1 cellular context compared by ENCODE assay signal in the genomic region with DNA sequence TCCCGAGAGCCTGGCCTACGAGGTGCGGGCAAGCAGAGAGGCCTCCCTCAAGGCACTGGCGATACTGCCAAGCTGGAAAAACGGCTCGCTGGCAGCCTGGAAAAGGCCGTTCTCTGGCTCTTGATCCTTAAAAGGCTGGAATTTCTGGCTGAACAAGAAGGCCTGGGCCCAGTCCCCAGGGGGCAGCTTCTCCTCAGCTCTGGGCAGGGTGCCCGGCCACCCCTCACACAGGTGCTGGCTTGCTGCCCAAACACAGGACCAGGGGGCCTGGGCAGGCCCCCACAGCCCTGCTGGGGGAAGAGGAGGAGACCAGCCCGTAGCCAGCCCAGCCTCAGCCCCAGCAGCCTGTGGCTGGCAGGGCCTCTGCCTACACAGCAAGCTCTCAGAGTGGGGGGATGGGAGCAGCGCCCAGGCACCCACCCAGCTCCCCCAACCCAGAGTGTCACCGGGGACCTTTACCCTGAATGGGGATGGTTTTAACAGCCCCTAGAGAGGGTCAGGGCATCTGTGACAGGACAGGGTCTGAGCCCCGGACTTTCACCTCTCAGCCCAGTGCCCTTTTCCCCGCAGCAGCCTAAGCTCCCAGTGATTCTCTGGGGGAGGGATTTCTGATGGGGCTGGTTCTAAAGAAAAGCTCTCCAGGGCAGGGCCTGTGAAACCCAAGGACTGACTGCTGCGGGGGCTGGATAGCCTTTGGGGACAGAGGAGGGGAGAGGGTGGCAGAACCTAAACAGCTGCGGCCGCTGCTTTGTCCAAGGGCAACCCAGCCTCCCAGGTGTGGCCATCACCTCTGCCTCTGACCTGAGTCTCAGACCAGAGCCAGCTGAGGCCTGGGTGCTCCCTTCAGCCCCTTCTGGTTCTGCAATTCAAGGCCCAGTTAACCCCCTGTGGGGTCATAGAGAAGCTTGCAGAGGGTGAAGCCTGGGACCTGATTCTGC.
A peak's percentile ranks its signal among the peaks of the same experiment; 100 is the strongest.
TF ChIP-seq lines count a peak whose summit lies in the region.

No MANE protein-coding gene starts in this region.

TF ChIP-seq in HepG2, 621 proteins besides CTCF, POLR2A, EP300 and RAD21 (continued from another document and continues in another):
- TF ChIP-seq FOXK1 (CRISPR knock-in tag; IDR thresholded peaks at IDR 0.05; ENCODE audit: borderline replicate concordance, low read depth) = 0 out of 2 replicates have a peak, but pooled peaks have one; percentile 16
- TF ChIP-seq PHF8 (CRISPR knock-in tag; IDR thresholded peaks at IDR 0.05) = peak; percentile 62
- TF ChIP-seq, protein P1, sequence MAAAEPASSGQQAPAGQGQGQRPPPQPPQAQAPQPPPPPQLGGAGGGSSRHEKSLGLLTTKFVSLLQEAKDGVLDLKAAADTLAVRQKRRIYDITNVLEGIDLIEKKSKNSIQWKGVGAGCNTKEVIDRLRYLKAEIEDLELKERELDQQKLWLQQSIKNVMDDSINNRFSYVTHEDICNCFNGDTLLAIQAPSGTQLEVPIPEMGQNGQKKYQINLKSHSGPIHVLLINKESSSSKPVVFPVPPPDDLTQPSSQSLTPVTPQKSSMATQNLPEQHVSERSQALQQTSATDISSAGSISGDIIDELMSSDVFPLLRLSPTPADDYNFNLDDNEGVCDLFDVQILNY (CRISPR knock-in tag; conservative IDR thresholded peaks at IDR 0.05) = 0 out of 2 replicates have a peak, but pooled peaks have one; percentile 48
- TF ChIP-seq, protein P2, sequence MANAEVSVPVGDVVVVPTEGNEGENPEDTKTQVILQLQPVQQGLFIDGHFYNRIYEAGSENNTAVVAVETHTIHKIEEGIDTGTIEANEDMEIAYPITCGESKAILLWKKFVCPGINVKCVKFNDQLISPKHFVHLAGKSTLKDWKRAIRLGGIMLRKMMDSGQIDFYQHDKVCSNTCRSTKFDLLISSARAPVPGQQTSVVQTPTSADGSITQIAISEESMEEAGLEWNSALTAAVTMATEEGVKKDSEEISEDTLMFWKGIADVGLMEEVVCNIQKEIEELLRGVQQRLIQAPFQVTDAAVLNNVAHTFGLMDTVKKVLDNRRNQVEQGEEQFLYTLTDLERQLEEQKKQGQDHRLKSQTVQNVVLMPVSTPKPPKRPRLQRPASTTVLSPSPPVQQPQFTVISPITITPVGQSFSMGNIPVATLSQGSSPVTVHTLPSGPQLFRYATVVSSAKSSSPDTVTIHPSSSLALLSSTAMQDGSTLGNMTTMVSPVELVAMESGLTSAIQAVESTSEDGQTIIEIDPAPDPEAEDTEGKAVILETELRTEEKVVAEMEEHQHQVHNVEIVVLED (CRISPR knock-in tag; IDR thresholded peaks at IDR 0.05; ENCODE audit: borderline replicate concordance) = no peak
- peak; percentile 18 for TF ChIP-seq IRF2 (CRISPR knock-in tag; IDR thresholded peaks at IDR 0.05)
- TF ChIP-seq HDAC2 (CRISPR knock-in tag; IDR thresholded peaks at IDR 0.05) = peak; percentile 67; the same call in 1 of the 2 replicates
- TF ChIP-seq GLI4 (CRISPR knock-in tag; IDR thresholded peaks at IDR 0.05; ENCODE audit: borderline replicate concordance) = no peak; the same call in 1 of the 2 replicates
- peak; percentile 43 for TF ChIP-seq CREM (IDR thresholded peaks at IDR 0.05)
- TF ChIP-seq CREM (CRISPR knock-in tag; IDR thresholded peaks at IDR 0.05) = no peak
- TF ChIP-seq ZNF780A (CRISPR knock-in tag; IDR thresholded peaks at IDR 0.05) = no peak
- TF ChIP-seq, protein P3, sequence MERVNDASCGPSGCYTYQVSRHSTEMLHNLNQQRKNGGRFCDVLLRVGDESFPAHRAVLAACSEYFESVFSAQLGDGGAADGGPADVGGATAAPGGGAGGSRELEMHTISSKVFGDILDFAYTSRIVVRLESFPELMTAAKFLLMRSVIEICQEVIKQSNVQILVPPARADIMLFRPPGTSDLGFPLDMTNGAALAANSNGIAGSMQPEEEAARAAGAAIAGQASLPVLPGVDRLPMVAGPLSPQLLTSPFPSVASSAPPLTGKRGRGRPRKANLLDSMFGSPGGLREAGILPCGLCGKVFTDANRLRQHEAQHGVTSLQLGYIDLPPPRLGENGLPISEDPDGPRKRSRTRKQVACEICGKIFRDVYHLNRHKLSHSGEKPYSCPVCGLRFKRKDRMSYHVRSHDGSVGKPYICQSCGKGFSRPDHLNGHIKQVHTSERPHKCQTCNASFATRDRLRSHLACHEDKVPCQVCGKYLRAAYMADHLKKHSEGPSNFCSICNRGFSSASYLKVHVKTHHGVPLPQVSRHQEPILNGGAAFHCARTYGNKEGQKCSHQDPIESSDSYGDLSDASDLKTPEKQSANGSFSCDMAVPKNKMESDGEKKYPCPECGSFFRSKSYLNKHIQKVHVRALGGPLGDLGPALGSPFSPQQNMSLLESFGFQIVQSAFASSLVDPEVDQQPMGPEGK (CRISPR knock-in tag; IDR thresholded peaks at IDR 0.05) = peak; percentile 91
- TF ChIP-seq YEATS4 (CRISPR knock-in tag; IDR thresholded peaks at IDR 0.05; ENCODE audit: borderline replicate concordance) = peak; percentile 56
- TF ChIP-seq ZNF83 (CRISPR knock-in tag; IDR thresholded peaks at IDR 0.05; ENCODE audit: borderline replicate concordance) = peak; percentile 59; the same call in 1 of the 2 replicates
- peak; percentile 90 for TF ChIP-seq RXRB (CRISPR knock-in tag; IDR thresholded peaks at IDR 0.05; ENCODE audit: borderline replicate concordance)
- TF ChIP-seq KLF16 (CRISPR knock-in tag; IDR thresholded peaks at IDR 0.05) = no peak; a peak in 1 of 4 replicates
- TF ChIP-seq, protein P4, sequence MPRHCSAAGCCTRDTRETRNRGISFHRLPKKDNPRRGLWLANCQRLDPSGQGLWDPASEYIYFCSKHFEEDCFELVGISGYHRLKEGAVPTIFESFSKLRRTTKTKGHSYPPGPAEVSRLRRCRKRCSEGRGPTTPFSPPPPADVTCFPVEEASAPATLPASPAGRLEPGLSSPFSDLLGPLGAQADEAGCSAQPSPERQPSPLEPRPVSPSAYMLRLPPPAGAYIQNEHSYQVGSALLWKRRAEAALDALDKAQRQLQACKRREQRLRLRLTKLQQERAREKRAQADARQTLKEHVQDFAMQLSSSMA (CRISPR knock-in tag; IDR thresholded peaks at IDR 0.05) = peak; percentile 17; the same call in 1 of the 2 replicates
- TF ChIP-seq, protein P5, sequence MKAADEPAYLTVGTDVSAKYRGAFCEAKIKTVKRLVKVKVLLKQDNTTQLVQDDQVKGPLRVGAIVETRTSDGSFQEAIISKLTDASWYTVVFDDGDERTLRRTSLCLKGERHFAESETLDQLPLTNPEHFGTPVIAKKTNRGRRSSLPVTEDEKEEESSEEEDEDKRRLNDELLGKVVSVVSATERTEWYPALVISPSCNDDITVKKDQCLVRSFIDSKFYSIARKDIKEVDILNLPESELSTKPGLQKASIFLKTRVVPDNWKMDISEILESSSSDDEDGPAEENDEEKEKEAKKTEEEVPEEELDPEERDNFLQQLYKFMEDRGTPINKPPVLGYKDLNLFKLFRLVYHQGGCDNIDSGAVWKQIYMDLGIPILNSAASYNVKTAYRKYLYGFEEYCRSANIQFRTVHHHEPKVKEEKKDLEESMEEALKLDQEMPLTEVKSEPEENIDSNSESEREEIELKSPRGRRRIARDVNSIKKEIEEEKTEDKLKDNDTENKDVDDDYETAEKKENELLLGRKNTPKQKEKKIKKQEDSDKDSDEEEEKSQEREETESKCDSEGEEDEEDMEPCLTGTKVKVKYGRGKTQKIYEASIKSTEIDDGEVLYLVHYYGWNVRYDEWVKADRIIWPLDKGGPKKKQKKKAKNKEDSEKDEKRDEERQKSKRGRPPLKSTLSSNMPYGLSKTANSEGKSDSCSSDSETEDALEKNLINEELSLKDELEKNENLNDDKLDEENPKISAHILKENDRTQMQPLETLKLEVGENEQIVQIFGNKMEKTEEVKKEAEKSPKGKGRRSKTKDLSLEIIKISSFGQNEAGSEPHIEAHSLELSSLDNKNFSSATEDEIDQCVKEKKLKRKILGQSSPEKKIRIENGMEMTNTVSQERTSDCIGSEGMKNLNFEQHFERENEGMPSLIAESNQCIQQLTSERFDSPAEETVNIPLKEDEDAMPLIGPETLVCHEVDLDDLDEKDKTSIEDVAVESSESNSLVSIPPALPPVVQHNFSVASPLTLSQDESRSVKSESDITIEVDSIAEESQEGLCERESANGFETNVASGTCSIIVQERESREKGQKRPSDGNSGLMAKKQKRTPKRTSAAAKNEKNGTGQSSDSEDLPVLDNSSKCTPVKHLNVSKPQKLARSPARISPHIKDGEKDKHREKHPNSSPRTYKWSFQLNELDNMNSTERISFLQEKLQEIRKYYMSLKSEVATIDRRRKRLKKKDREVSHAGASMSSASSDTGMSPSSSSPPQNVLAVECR (CRISPR knock-in tag; IDR thresholded peaks at IDR 0.05; ENCODE audit: borderline replicate concordance) = peak; percentile 2
- TF ChIP-seq DMAP1 (CRISPR knock-in tag; IDR thresholded peaks at IDR 0.05) = peak; percentile 49
- TF ChIP-seq ZNF768 (CRISPR knock-in tag; IDR thresholded peaks at IDR 0.05) = peak; percentile 45; the same call in 1 of the 2 replicates
- TF ChIP-seq HNF4G (IDR thresholded peaks at IDR 0.05; ENCODE audit: borderline replicate concordance, low read depth, low read length) = peak; percentile 94
- peak; percentile 81 for TF ChIP-seq HNF4G (CRISPR knock-in tag; IDR thresholded peaks at IDR 0.05; ENCODE audit: borderline replicate concordance, low read depth)
- TF ChIP-seq, protein P6, sequence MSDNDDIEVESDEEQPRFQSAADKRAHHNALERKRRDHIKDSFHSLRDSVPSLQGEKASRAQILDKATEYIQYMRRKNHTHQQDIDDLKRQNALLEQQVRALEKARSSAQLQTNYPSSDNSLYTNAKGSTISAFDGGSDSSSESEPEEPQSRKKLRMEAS (IDR thresholded peaks at IDR 0.05) = peak; percentile 28; the same call in 1 of the 2 replicates
- TF ChIP-seq KAT7 (CRISPR knock-in tag; IDR thresholded peaks at IDR 0.05; ENCODE audit: borderline replicate concordance) = peak; percentile 48
- TF ChIP-seq ZFP36L1 (CRISPR knock-in tag; IDR thresholded peaks at IDR 0.05) = peak; percentile 78; the same call in 1 of the 2 replicates
- TF ChIP-seq ZNF136 (CRISPR knock-in tag; IDR thresholded peaks at IDR 0.05; ENCODE audit: low read depth) = 0 out of 2 replicates have a peak, but pooled peaks have one; percentile 33
- TF ChIP-seq ZFX (CRISPR knock-in tag; IDR thresholded peaks at IDR 0.05; ENCODE audit: low read depth) = peak; percentile 86
- 0 out of 2 replicates have a peak, but pooled peaks have one; percentile 35 for TF ChIP-seq ZNF552 (CRISPR knock-in tag; IDR thresholded peaks at IDR 0.05; ENCODE audit: borderline replicate concordance)
- TF ChIP-seq, protein P7, sequence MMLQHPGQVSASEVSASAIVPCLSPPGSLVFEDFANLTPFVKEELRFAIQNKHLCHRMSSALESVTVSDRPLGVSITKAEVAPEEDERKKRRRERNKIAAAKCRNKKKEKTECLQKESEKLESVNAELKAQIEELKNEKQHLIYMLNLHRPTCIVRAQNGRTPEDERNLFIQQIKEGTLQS (CRISPR knock-in tag; IDR thresholded peaks at IDR 0.05) = no peak
- 0 out of 2 replicates have a peak, but pooled peaks have one; percentile 32 for TF ChIP-seq NAIF1 (CRISPR knock-in tag; IDR thresholded peaks at IDR 0.05; ENCODE audit: borderline replicate concordance)
- no peak for TF ChIP-seq ZNF383 (CRISPR knock-in tag; IDR thresholded peaks at IDR 0.05; ENCODE audit: borderline replicate concordance)
- peak; percentile 8; the same call in 1 of the 2 replicates for TF ChIP-seq MED13 (CRISPR knock-in tag; IDR thresholded peaks at IDR 0.05)
- TF ChIP-seq, protein P8, sequence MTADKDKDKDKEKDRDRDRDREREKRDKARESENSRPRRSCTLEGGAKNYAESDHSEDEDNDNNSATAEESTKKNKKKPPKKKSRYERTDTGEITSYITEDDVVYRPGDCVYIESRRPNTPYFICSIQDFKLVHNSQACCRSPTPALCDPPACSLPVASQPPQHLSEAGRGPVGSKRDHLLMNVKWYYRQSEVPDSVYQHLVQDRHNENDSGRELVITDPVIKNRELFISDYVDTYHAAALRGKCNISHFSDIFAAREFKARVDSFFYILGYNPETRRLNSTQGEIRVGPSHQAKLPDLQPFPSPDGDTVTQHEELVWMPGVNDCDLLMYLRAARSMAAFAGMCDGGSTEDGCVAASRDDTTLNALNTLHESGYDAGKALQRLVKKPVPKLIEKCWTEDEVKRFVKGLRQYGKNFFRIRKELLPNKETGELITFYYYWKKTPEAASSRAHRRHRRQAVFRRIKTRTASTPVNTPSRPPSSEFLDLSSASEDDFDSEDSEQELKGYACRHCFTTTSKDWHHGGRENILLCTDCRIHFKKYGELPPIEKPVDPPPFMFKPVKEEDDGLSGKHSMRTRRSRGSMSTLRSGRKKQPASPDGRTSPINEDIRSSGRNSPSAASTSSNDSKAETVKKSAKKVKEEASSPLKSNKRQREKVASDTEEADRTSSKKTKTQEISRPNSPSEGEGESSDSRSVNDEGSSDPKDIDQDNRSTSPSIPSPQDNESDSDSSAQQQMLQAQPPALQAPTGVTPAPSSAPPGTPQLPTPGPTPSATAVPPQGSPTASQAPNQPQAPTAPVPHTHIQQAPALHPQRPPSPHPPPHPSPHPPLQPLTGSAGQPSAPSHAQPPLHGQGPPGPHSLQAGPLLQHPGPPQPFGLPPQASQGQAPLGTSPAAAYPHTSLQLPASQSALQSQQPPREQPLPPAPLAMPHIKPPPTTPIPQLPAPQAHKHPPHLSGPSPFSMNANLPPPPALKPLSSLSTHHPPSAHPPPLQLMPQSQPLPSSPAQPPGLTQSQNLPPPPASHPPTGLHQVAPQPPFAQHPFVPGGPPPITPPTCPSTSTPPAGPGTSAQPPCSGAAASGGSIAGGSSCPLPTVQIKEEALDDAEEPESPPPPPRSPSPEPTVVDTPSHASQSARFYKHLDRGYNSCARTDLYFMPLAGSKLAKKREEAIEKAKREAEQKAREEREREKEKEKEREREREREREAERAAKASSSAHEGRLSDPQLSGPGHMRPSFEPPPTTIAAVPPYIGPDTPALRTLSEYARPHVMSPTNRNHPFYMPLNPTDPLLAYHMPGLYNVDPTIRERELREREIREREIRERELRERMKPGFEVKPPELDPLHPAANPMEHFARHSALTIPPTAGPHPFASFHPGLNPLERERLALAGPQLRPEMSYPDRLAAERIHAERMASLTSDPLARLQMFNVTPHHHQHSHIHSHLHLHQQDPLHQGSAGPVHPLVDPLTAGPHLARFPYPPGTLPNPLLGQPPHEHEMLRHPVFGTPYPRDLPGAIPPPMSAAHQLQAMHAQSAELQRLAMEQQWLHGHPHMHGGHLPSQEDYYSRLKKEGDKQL (CRISPR knock-in tag; IDR thresholded peaks at IDR 0.05; ENCODE audit: low read depth) = no peak
- peak; percentile 35; the same call in 1 of the 2 replicates for TF ChIP-seq EEA1 (CRISPR knock-in tag; IDR thresholded peaks at IDR 0.05; ENCODE audit: borderline replicate concordance)
- TF ChIP-seq ZNF160 (CRISPR knock-in tag; IDR thresholded peaks at IDR 0.05) = no peak
- 0 out of 2 replicates have a peak, but pooled peaks have one; percentile 10 for TF ChIP-seq MAZ (IDR thresholded peaks at IDR 0.05; ENCODE audit: borderline replicate concordance, low read depth, low read length)
- TF ChIP-seq MAZ (CRISPR knock-in tag; IDR thresholded peaks at IDR 0.05; ENCODE audit: low read depth) = no peak
- TF ChIP-seq ERF (CRISPR knock-in tag; IDR thresholded peaks at IDR 0.05) = peak; percentile 62; the same call in 1 of the 2 replicates
- TF ChIP-seq RCOR2 (CRISPR knock-in tag; IDR thresholded peaks at IDR 0.05) = 0 out of 2 replicates have a peak, but pooled peaks have one; percentile 13
